Comparison of ENCODE assay signal across 36 cellular contexts in the genomic region with DNA sequence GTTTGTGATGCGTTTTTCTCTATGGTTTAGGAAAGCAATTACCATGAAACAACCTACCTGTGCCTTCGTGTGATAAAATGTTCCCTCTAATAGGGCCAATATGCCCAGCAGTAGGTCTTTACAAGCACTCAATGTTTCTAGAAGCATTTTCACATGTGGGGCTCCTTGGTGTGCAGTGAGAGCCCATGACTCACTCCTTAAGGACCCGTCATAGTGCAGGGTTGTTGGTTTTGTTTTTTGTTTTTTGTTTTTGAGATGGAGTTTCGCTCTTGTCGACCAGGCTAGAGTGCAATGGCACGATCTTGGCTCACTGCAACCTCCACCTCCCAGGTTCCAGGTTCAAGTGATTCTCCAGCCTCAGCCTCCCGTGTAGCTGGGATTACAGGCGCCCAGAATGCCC. TPM values are rescaled to one million over a fixed set of nuclear protein-coding genes. Genes with fewer than 3 reads are reported as not detected.
"Had no signal": no experiment of that assay in that cellular context is flagged by ENCODE, and none has a peak within 500 bp of the region (broad histone marks: within the 10 kb centered on the region; RNA-seq: fewer than 3 reads in every experiment).

No MANE protein-coding gene starts in this region.

- H3K4me1 ChIP-seq: breast epithelium had no signal

- ATAC-seq: activated CD8-positive, alpha-beta T cell treated with anti-CD3 and anti-CD28 coated beads for 36 hours; activated naive CD4-positive, alpha-beta T cell treated with anti-CD3 and anti-CD28 coated beads, Interleukin-2, amount 50 U/mL, for 72 hours; activated T-cell treated with anti-CD3 and anti-CD28 coated beads, Interleukin-2, amount 50 U/mL, for 4 hours; activated T-cell treated with anti-CD3 and anti-CD28 coated beads, Interleukin-2, amount 50 U/mL, for 72 hours; activated T-helper 17 cell treated with anti-CD3 and anti-CD28 coated beads, Interleukin-2, amount 50 U/mL, for 72 hours; body of pancreas had no signal

- H3K27ac Mint-ChIP-seq: activated B cell treated with CpG ODN at 0.5 μM for 24 hours; activated CD4-positive, alpha-beta memory T cell treated with anti-CD3 and anti-CD28 coated beads for 36 hours; activated CD4-positive, alpha-beta T cell treated with anti-CD3 and anti-CD28 coated beads, Interleukin-2, amount 10 ng/mL, durations not matched to agents 24 days and 14 days; activated CD8-positive, alpha-beta T cell treated with anti-CD3 and anti-CD28 coated beads for 36 hours; activated naive CD4-positive, alpha-beta T cell treated with anti-CD3 and anti-CD28 coated beads for 36 hours; activated naive CD4-positive, alpha-beta T cell treated with anti-CD3 and anti-CD28 coated beads, Interleukin-2, amount 50 U/mL, for 72 hours; activated naive CD8-positive, alpha-beta T cell treated with anti-CD3 and anti-CD28 coated beads for 36 hours; activated T-cell treated with anti-CD3 and anti-CD28 coated beads, Interleukin-2, amount 50 U/mL, for 72 hours; activated T-helper 1 cell treated with anti-CD3 and anti-CD28 coated beads, Interleukin-12 subunit alpha, Interleukin-12 subunit beta, Interleukin-2, Interleukin-4 antibody, amounts not matched to agents 30 ng/mL and 10 ng/mL and 1 ng/mL, durations not matched to agents 14 hours and 24 hours and 36 hours; activated T-helper 17 cell treated with anti-CD3 and anti-CD28 coated beads, Interleukin-2, amount 50 U/mL, for 72 hours; T-helper 1 cell treated with Interleukin-12 subunit alpha and Interleukin-12 subunit beta and Interleukin-4 antibody, amounts not matched to agents 30 μg/mL and 1 μg/mL, for 36 hours; T-helper 2 cell treated with Interferon-gamma antibody and Interleukin-4, amounts not matched to agents 5 μg/mL and 100 μg/mL, for 36 hours had no signal

- DNase-seq: activated B cell treated with CpG ODN at 0.5 μM for 24 hours; activated CD4-positive, alpha-beta memory T cell treated with anti-CD3 and anti-CD28 coated beads for 36 hours; activated CD4-positive, alpha-beta T cell treated with anti-CD3 and anti-CD28 coated beads for 4 hours; activated CD4-positive, alpha-beta T cell treated with anti-CD3 and anti-CD28 coated beads, Interleukin-2, amount 10 ng/mL, durations not matched to agents 24 days and 14 days; activated CD4-positive, alpha-beta T cell treated with anti-CD3 and anti-CD28 coated beads, Interleukin-2, amount 50 U/mL, for 1 hour; activated CD4-positive, alpha-beta T cell treated with anti-CD3 and anti-CD28 coated beads, Interleukin-2, amount 50 U/mL, for 4 hours; activated CD4-positive, CD25-positive, alpha-beta regulatory T cell treated with anti-CD3 and anti-CD28 coated beads, Interleukin-2, amount 50 U/mL, for 72 hours; activated CD8-positive, alpha-beta memory T cell treated with anti-CD3 and anti-CD28 coated beads, Interleukin-2, amount 50 U/mL, for 4 hours; activated CD8-positive, alpha-beta T cell treated with anti-CD3 and anti-CD28 coated beads for 36 hours; activated effector memory CD4-positive, alpha-beta T cell treated with anti-CD3 and anti-CD28 coated beads, Interleukin-2, amount 50 U/mL, for 16 hours; activated gamma-delta T cell treated with Interleukin-2 at 50 U/mL for 16 hours; activated naive CD4-positive, alpha-beta T cell; activated naive CD4-positive, alpha-beta T cell treated with anti-CD3 and anti-CD28 coated beads for 36 hours; activated naive CD4-positive, alpha-beta T cell treated with anti-CD3 and anti-CD28 coated beads, Interleukin-2, amount 50 U/mL, for 16 hours; activated naive CD8-positive, alpha-beta T cell treated with anti-CD3 and anti-CD28 coated beads for 36 hours; activated T-cell treated with anti-CD3 and anti-CD28 coated beads for 4 hours; activated T-cell treated with anti-CD3 and anti-CD28 coated beads, Interleukin-2, amount 50 U/mL, for 1 hour; activated T-cell treated with anti-CD3 and anti-CD28 coated beads, Interleukin-2, amount 50 U/mL, for 4 hours; activated T-cell treated with anti-CD3 and anti-CD28 coated beads, Interleukin-2, amount 50 U/mL, for 72 hours; adrenal gland; amniotic stem cell; aorta; body of pancreas; brain microvascular endothelial cell; central memory CD4-positive, alpha-beta T cell; T-helper 1 cell; T-helper 2 cell; T-helper 9 cell had no signal

- H3K9me3 Mint-ChIP-seq: activated B cell treated with CpG ODN at 0.5 μM for 24 hours; activated CD4-positive, alpha-beta memory T cell treated with anti-CD3 and anti-CD28 coated beads for 36 hours; activated CD4-positive, alpha-beta T cell treated with anti-CD3 and anti-CD28 coated beads, Interleukin-2, amount 10 ng/mL, durations not matched to agents 24 days and 14 days; activated CD8-positive, alpha-beta T cell treated with anti-CD3 and anti-CD28 coated beads for 36 hours; activated naive CD4-positive, alpha-beta T cell treated with anti-CD3 and anti-CD28 coated beads for 36 hours; activated naive CD4-positive, alpha-beta T cell treated with anti-CD3 and anti-CD28 coated beads, Interleukin-2, amount 50 U/mL, for 72 hours; activated naive CD8-positive, alpha-beta T cell treated with anti-CD3 and anti-CD28 coated beads for 36 hours; activated T-cell treated with anti-CD3 and anti-CD28 coated beads, Interleukin-2, amount 50 U/mL, for 4 hours; activated T-cell treated with anti-CD3 and anti-CD28 coated beads, Interleukin-2, amount 50 U/mL, for 72 hours; activated T-helper 1 cell treated with anti-CD3 and anti-CD28 coated beads, Interleukin-12 subunit alpha, Interleukin-12 subunit beta, Interleukin-2, Interleukin-4 antibody, amounts not matched to agents 30 ng/mL and 10 ng/mL and 1 ng/mL, durations not matched to agents 14 hours and 24 hours and 36 hours; activated T-helper 17 cell treated with anti-CD3 and anti-CD28 coated beads, Interleukin-2, amount 50 U/mL, for 72 hours; T-helper 1 cell treated with Interleukin-12 subunit alpha and Interleukin-12 subunit beta and Interleukin-4 antibody, amounts not matched to agents 30 μg/mL and 1 μg/mL, for 36 hours; T-helper 2 cell treated with Interferon-gamma antibody and Interleukin-4, amounts not matched to agents 5 μg/mL and 100 μg/mL, for 36 hours had no signal

- H3K36me3 ChIP-seq: adrenal gland, brain microvascular endothelial cell, breast epithelium had no signal

- H3K4me3 Mint-ChIP-seq: activated B cell treated with CpG ODN at 0.5 μM for 24 hours; activated CD4-positive, alpha-beta memory T cell treated with anti-CD3 and anti-CD28 coated beads for 36 hours; activated CD4-positive, alpha-beta T cell treated with anti-CD3 and anti-CD28 coated beads, Interleukin-2, amount 10 ng/mL, durations not matched to agents 24 days and 14 days; activated CD8-positive, alpha-beta T cell treated with anti-CD3 and anti-CD28 coated beads for 36 hours; activated naive CD4-positive, alpha-beta T cell treated with anti-CD3 and anti-CD28 coated beads for 36 hours; activated naive CD8-positive, alpha-beta T cell treated with anti-CD3 and anti-CD28 coated beads for 36 hours; activated T-cell treated with anti-CD3 and anti-CD28 coated beads, Interleukin-2, amount 50 U/mL, for 4 hours; activated T-cell treated with anti-CD3 and anti-CD28 coated beads, Interleukin-2, amount 50 U/mL, for 72 hours; activated T-helper 1 cell treated with anti-CD3 and anti-CD28 coated beads, Interleukin-12 subunit alpha, Interleukin-12 subunit beta, Interleukin-2, Interleukin-4 antibody, amounts not matched to agents 30 ng/mL and 10 ng/mL and 1 ng/mL, durations not matched to agents 14 hours and 24 hours and 36 hours; activated T-helper 17 cell treated with anti-CD3 and anti-CD28 coated beads, Interleukin-2, amount 50 U/mL, for 72 hours; T-helper 1 cell treated with Interleukin-12 subunit alpha and Interleukin-12 subunit beta and Interleukin-4 antibody, amounts not matched to agents 30 μg/mL and 1 μg/mL, for 36 hours; T-helper 2 cell treated with Interferon-gamma antibody and Interleukin-4, amounts not matched to agents 5 μg/mL and 100 μg/mL, for 36 hours had no signal

- H3K27me3 ChIP-seq: adrenal gland, body of pancreas, brain microvascular endothelial cell, breast epithelium had no signal

- H3K27ac ChIP-seq: adrenal gland, body of pancreas, brain microvascular endothelial cell, breast epithelium, VCaP had no signal

- H3K4me3 ChIP-seq: adrenal gland, body of pancreas, breast epithelium had no signal

- H3K9me3 ChIP-seq: adrenal gland, body of pancreas, breast epithelium had no signal

- H3K27me3 Mint-ChIP-seq: activated CD8-positive, alpha-beta T cell treated with anti-CD3 and anti-CD28 coated beads for 36 hours had no signal

- H3K36me3 Mint-ChIP-seq: activated CD4-positive, alpha-beta memory T cell treated with anti-CD3 and anti-CD28 coated beads for 36 hours; activated naive CD4-positive, alpha-beta T cell treated with anti-CD3 and anti-CD28 coated beads, Interleukin-2, amount 50 U/mL, for 72 hours; activated naive CD8-positive, alpha-beta T cell treated with anti-CD3 and anti-CD28 coated beads for 36 hours had no signal

- H3K4me1 Mint-ChIP-seq: activated T-helper 17 cell treated with anti-CD3 and anti-CD28 coated beads, Interleukin-2, amount 50 U/mL, for 72 hours had no signal

RNA-seq across cellular contexts. Expression of a gene that starts 59.7 kb away (rescaled TPM):
- total RNA-seq: cardiac septum had no signal
